ENCODE assay signal across 8 cellular contexts in the genomic region with DNA sequence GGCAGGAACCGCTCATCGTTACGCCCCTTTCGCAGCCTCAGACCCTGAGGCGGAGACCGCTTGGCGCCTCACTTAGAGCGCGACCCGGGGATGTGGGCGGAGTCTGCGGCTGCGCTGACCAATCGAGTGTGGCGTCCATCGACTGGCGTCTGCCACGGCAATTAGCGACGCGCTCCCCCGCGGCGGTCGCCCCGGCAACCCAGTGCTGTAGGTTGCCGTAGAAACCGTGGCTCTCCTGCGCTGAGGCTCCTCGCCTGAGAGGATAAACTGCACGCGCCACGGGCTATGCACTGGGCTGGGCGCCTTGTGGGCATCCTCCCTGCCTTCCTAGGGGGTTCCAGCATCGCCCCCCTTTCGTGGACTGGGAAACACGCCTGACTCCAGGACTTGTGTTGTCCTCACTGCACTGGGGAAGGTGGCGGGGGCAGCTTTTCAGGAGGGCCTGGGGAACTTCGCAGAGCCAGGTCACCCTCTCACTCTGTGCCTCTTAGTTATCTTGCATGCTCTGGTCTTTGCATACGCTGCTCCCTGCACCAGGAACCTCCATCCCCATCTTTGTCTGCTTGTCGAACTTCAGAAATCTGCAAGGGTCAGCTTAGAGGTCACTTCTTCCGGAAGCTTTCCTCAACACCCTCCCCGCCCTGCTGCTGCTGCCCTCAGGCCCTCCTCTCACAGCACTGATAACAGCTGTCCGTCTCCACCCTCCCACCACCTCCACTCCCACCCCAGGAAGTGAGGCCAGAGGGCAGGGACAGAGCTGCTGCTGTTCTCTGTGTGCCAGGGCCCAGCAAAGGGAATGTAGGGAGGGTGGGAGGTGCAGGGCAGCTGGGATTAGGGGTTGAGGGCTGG. TPM values are rescaled to one million over a fixed set of nuclear protein-coding genes. Genes with fewer than 3 reads are reported as not detected.
DNase-seq lines count a peak whose midpoint lies in the region; ATAC-seq and TF ChIP-seq lines count a peak whose summit lies in the region.

No MANE protein-coding gene starts in this region.

- H3K4me3 ChIP-seq in GM08714 (ENCODE audit: low read length), result peak overlapping the region; percentile 16; the same call in 1 of the 2 replicates
- H3K4me3 ChIP-seq in astrocyte of the cerebellum (ENCODE audit: low read depth, low read length), result peak overlapping the region; percentile 53
- H3K4me3 ChIP-seq in rectal smooth muscle tissue (ENCODE audit: low read length), result peak overlapping the region; percentile 53
- H3K4me3 ChIP-seq in vagina, result peak overlapping the region; percentile 41 to 48

- intact Hi-C loops in vagina (cut with DNase I), result no loop called here

- H3K27ac ChIP-seq in rectal smooth muscle tissue (ENCODE audit: low read depth, low read length), result no peak overlapping the region
- H3K27ac ChIP-seq in vagina, result peak overlapping the region; percentile 55

- H3K9ac ChIP-seq in rectal smooth muscle tissue (ENCODE audit: low read length), result no peak overlapping the region

- in situ Hi-C loops in astrocyte of the cerebellum (cut with HindIII; ENCODE audit: low sequenced_read_pairs), result no loop called here

- H3K36me3 ChIP-seq in rectal smooth muscle tissue (ENCODE audit: control insufficient read depth, insufficient read depth, low read length) (no peaks in the 10 kb centered on the region), vagina (no peaks in the 10 kb centered on the region)

- no peaks in the 10 kb centered on the region for H3K9me3 ChIP-seq in vagina

- ATAC-seq in HG02763 (IDR thresholded peaks at IDR 0.05; ENCODE audit: unreplicated experiment), result peak; percentile 90

- H3K4me1 ChIP-seq in rectal smooth muscle tissue (ENCODE audit: control insufficient read depth, insufficient read depth, low read length) (peaks cover 12% of the 10 kb centered on the region), vagina (peaks cover 29% of the 10 kb centered on the region)

- DNase-seq in NCI-H1694 (lab: John Stamatoyannopoulos, UW), result peak; percentile 94
- peak; percentile 95 for DNase-seq in T1000 (lab: John Stamatoyannopoulos, UW)
- DNase-seq in astrocyte of the cerebellum (ENCODE audit: low read depth), result peak; percentile 74
- peak; percentile 97 for DNase-seq in hepatic stellate cell (ENCODE audit: low spot score)
- no peak for DNase-seq in vagina (ENCODE audit: extremely low spot score in 2 of 2)

- no peak for TF ChIP-seq POLR2A in vagina (IDR thresholded peaks at IDR 0.05)

- no peaks in the 10 kb centered on the region for H3K27me3 ChIP-seq in rectal smooth muscle tissue (ENCODE audit: control insufficient read depth, insufficient read depth, low read length)
- H3K27me3 ChIP-seq in vagina, result no peaks in the 10 kb centered on the region

- no peak for TF ChIP-seq CTCF in astrocyte of the cerebellum (IDR thresholded peaks at IDR 0.05; ENCODE audit: low read depth, low read length, missing control alignments)
- no peak for TF ChIP-seq CTCF in vagina (IDR thresholded peaks at IDR 0.05)

RNA-seq across cellular contexts. Expression of gene P2RX6, which starts 0.5 kb away (rescaled TPM):
- total RNA-seq in vagina, result 1.7 TPM

RNA-seq across cellular contexts. Expression of gene THAP7, which starts 12.5 kb away (rescaled TPM):
- 34.9 TPM for total RNA-seq in vagina

RNA-seq across cellular contexts. Expression of gene SLC7A4, which starts 17.9 kb away (rescaled TPM):
- 0.98 TPM for total RNA-seq in vagina

RNA-seq across cellular contexts. Expression of gene LRRC74B, which starts 31.3 kb away (rescaled TPM):
- not detected for total RNA-seq in vagina

RNA-seq across cellular contexts. Expression of gene LZTR1, which starts 32.3 kb away (rescaled TPM):
- total RNA-seq in vagina, result 61.9 TPM

Comparison
In these comparisons a context has a peak if more than half of its experiments do, and no peak if none do; other contexts are left out.
1. DNase-seq: peak in NCI-H1694 (single experiment), T1000 (single experiment), astrocyte of the cerebellum (single experiment) and hepatic stellate cell (single experiment); none in vagina (0 of 2).
2. Peak in every context shown above with its lines, with median percentiles within 50 percentile points of each other: H3K4me3 ChIP-seq.